Comparison of ENCODE assay signal across 8 cellular contexts in genomic region chr11:61694971-61695706, GRCh38.
DNase-seq lines count a peak whose midpoint lies in the region; ATAC-seq and FAIRE-seq lines count a peak whose summit lies in the region.

No MANE protein-coding gene starts in this region.

- FAIRE-seq in GM19239 (lab: Jason Lieb, UNC) = no peak

- ATAC-seq in HG02970 (IDR thresholded peaks at IDR 0.05; ENCODE audit: low FRiP score, unreplicated experiment) (no peak), GM21515 (IDR thresholded peaks at IDR 0.05; ENCODE audit: unreplicated experiment) (no peak)

- peak; percentile 77 for DNase-seq in ELF-1 (ENCODE audit: low read depth, low spot score)
- peak; percentile 49 for DNase-seq in SW480 (ENCODE audit: low spot score)
- peak; percentile 59 for DNase-seq in globus pallidus (ENCODE audit: low spot score)
- DNase-seq in putamen (ENCODE audit: low spot score) = peak; percentile 45
- no peak for DNase-seq in GM19239 (ENCODE audit: insufficient read length, low spot score)
- DNase-seq in MV-4-11 (lab: John Stamatoyannopoulos, UW) = no peak

Comparison
In these comparisons a context has a peak if more than half of its experiments do, and no peak if none do; other contexts are left out.
1. DNase-seq: peak in ELF-1 (single experiment), SW480 (single experiment), globus pallidus (single experiment) and putamen (single experiment); none in GM19239 (single experiment) and MV-4-11 (single experiment).